In the genomic region with DNA sequence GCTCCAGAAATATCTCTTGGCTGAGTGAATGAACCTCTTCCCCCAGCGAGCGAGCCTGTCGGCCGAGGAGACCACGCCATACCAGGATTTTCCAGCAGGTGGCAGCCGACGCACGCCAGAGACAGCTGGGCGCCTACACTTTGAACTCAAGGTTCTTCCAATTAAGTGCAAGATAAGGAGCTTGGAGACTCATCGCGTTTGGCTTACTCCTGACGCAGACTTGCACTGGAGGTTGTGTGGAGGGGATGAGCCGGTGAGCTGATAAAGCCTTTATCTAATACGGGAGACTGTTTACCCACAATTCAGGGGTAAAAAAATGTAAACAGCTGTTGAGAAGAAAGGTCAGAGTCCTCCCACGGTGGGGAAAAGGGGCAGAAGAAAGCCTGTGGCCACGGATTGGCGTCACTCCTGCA, we compare ENCODE assay signal across 9 cellular contexts. TPM values are rescaled to one million over a fixed set of nuclear protein-coding genes. Genes with fewer than 3 reads are reported as not detected.
DNase-seq lines count a peak whose midpoint lies in the region; ATAC-seq lines count a peak whose summit lies in the region.
"Had no signal": no experiment of that assay in that cellular context is flagged by ENCODE, and none has a peak within 500 bp of the region (broad histone marks: within the 10 kb centered on the region; RNA-seq: fewer than 3 reads in every experiment).

No MANE protein-coding gene starts in this region.

- peaks cover 0 to 3% (median 0%) of the 10 kb centered on the region in 11 donors for H3K9me3 Mint-ChIP-seq in naive thymus-derived CD4-positive, alpha-beta T cell

- CTCF ChIA-PET in naive thymus-derived CD4-positive, alpha-beta T cell (lab: Charles Lee): interaction anchor here (0.7 to 5.5 kb wide), 11 partner anchors 8 to 962 kb away, joined by 3 to 61 read pairs (median 3); no protein-coding TSS in a partner anchor

- no peak overlapping the region for H3K4me3 ChIP-seq in naive thymus-derived CD4-positive, alpha-beta T cell (ENCODE audit: low read length)

- no peaks in the 10 kb centered on the region for H3K4me1 ChIP-seq in naive thymus-derived CD4-positive, alpha-beta T cell (ENCODE audit: control insufficient read depth in 2 of 2, insufficient read depth in 2 of 2, low read length in 2 of 2)

- no peak overlapping the region for H3K27ac ChIP-seq in naive thymus-derived CD4-positive, alpha-beta T cell (ENCODE audit: low read depth, low read length)

- peaks cover 0 to 4% (median 3%) of the 10 kb centered on the region in 7 donors for H3K4me1 Mint-ChIP-seq in naive thymus-derived CD4-positive, alpha-beta T cell

- DNase-seq in COLO829 (ENCODE audit: low spot score) (peak; percentile 54), HT1080 (ENCODE audit: low read depth) (peak; percentile 83), OCI-M1 (lab: John Stamatoyannopoulos, UW) (peak; percentile 95), activated T-cell treated with anti-CD3 and anti-CD28 coated beads for 4 hours (peak; percentile 63)
- DNase-seq in naive thymus-derived CD4-positive, alpha-beta T cell: peak; percentile 37 to 73 (median 55)
- DNase-seq in stimulated activated CD8-positive, alpha-beta memory T cell treated with anti-CD3 and anti-CD28 coated beads, Interleukin-7, amount 100 ng/mL, for 4 hours (ENCODE audit: low read depth in 2 of 2): peak; percentile 26 to 27

- no peak overlapping the region for H3K4me3 Mint-ChIP-seq in naive thymus-derived CD4-positive, alpha-beta T cell
- H3K4me3 Mint-ChIP-seq: activated naive CD8-positive, alpha-beta T cell had no signal

- POLR2A ChIA-PET in naive thymus-derived CD4-positive, alpha-beta T cell (lab: Charles Lee): no interaction called here

- no peaks in the 10 kb centered on the region for H3K36me3 Mint-ChIP-seq in naive thymus-derived CD4-positive, alpha-beta T cell
- H3K36me3 Mint-ChIP-seq: activated naive CD8-positive, alpha-beta T cell had no signal

- H3K27me3 Mint-ChIP-seq in naive thymus-derived CD4-positive, alpha-beta T cell: peaks cover 19 to 46% (median 34%) of the 10 kb centered on the region in 5 donors

- H3K9me3 ChIP-seq in naive thymus-derived CD4-positive, alpha-beta T cell (ENCODE audit: control insufficient read depth in 2 of 3, low read length in 3 of 3): no peaks in the 10 kb centered on the region

- H3K36me3 ChIP-seq in naive thymus-derived CD4-positive, alpha-beta T cell (ENCODE audit: control insufficient read depth in 2 of 3, insufficient read depth in 3 of 3, low read length in 3 of 3): no peaks in the 10 kb centered on the region

- H3K27ac Mint-ChIP-seq in naive thymus-derived CD4-positive, alpha-beta T cell: no peak overlapping the region
- H3K27ac Mint-ChIP-seq: activated naive CD8-positive, alpha-beta T cell had no signal

- intact Hi-C loops in naive thymus-derived CD4-positive, alpha-beta T cell (cut with micrococcal nuclease): loop anchor here (1.0 to 10.0 kb wide), 6 partner anchors 282 to 1048 kb away; no protein-coding TSS in a partner anchor

- ATAC-seq in GM21381 (IDR thresholded peaks at IDR 0.05; ENCODE audit: unreplicated experiment): peak; percentile 91
- ATAC-seq in esophagus mucosa: peak; percentile 86
- peak; percentile 76 for ATAC-seq in naive thymus-derived CD4-positive, alpha-beta T cell

- H3K27me3 ChIP-seq in naive thymus-derived CD4-positive, alpha-beta T cell (ENCODE audit: control insufficient read depth in 2 of 2, insufficient read depth in 2 of 2, low read length in 2 of 2): no peaks in the 10 kb centered on the region

RNA-seq across cellular contexts. Expression of gene EMX2, which starts 45.9 kb away (rescaled TPM):
- total RNA-seq in HT1080 (2014; rRNA removed; shearing (Covaris generic)): 0.08 and 0.20 TPM in 2 replicates
- 0.11 TPM in 1 of 2 replicates, not detected in the other for polyA plus RNA-seq in HT1080 (2015; cell fraction: cytosol; rRNA removed)
- polyA plus RNA-seq in HT1080 (2015; cell fraction: nucleus; rRNA removed): 0.10 TPM in 1 of 2 replicates, not detected in the other
- not detected for total RNA-seq in esophagus mucosa
- not detected for total RNA-seq in naive thymus-derived CD4-positive, alpha-beta T cell
- polyA plus RNA-seq in naive thymus-derived CD4-positive, alpha-beta T cell: not detected

Comparison
In these comparisons a context has a peak if more than half of its experiments do, and no peak if none do; other contexts are left out.
1. DNase-seq: peak in every context shown above with its lines; median percentile 95 in OCI-M1; 83 in HT1080; 63 in activated T-cell treated with anti-CD3 and anti-CD28 coated beads for 4 hours; 55 in naive thymus-derived CD4-positive, alpha-beta T cell; 54 in COLO829; 26 in stimulated activated CD8-positive, alpha-beta memory T cell treated with anti-CD3 and anti-CD28 coated beads, Interleukin-7, amount 100 ng/mL, for 4 hours.